ENCODE assay signal across 1 cellular context in genomic region chr6:167305796-167306195, GRCh38.
A peak's percentile ranks its signal among the peaks of the same experiment; 100 is the strongest.
TF ChIP-seq lines count a peak whose summit lies in the region.

No MANE protein-coding gene starts in this region.

TF ChIP-seq in HepG2, 621 proteins besides CTCF, POLR2A, EP300 and RAD21:
- 0 out of 2 replicates have a peak, but pooled peaks have one; percentile 14 for TF ChIP-seq MYC (CRISPR knock-in tag; IDR thresholded peaks at IDR 0.05; ENCODE audit: borderline replicate concordance)
- TF ChIP-seq ISL2 (CRISPR knock-in tag; IDR thresholded peaks at IDR 0.05): no peak
TF ChIP-seq in HepG2: peak in this region for 1.
